Comparison of ENCODE assay signal across 8 cellular contexts in genomic region chr5:43602456-43602817, GRCh38. TPM values are rescaled to one million over a fixed set of nuclear protein-coding genes. Genes with fewer than 3 reads are reported as not detected.
DNase-seq lines count a peak whose midpoint lies in the region; ATAC-seq and TF ChIP-seq lines count a peak whose summit lies in the region.

No MANE protein-coding gene starts in this region.

- TF ChIP-seq CTCF in CD14-positive monocyte (IDR thresholded peaks at IDR 0.05) (no peak), Peyer's patch (IDR thresholded peaks at IDR 0.05) (no peak)

- peak overlapping the region; percentile 89 to 95 (median 94) for H3K27ac Mint-ChIP-seq in CD14-positive monocyte
- peak overlapping the region; percentile 80 to 91 (median 91) for H3K27ac Mint-ChIP-seq in IgD-negative memory B cell

- H3K4me1 ChIP-seq in Peyer's patch (peaks cover 0 to 15% (median 6%) of the 10 kb centered on the region in 4 donors), right cardiac atrium (ENCODE audit: control insufficient read depth, insufficient read depth, low read length) (no peaks in the 10 kb centered on the region)

- H3K27ac ChIP-seq in Peyer's patch = peak overlapping the region; percentile 65 to 85 (median 79)
- H3K27ac ChIP-seq in right cardiac atrium (ENCODE audit: low read length) = peak overlapping the region; percentile 90

- no peak for TF ChIP-seq POLR2A in Peyer's patch (IDR thresholded peaks at IDR 0.05)

- under 1% methylated on average over 9 of the region's 9 CpGs for WGBS in right cardiac atrium

- peaks cover 0 to 2% (median 2%) of the 10 kb centered on the region in 7 donors for H3K9me3 Mint-ChIP-seq in CD14-positive monocyte
- no peaks in the 10 kb centered on the region for H3K9me3 Mint-ChIP-seq in IgD-negative memory B cell

- no peaks in the 10 kb centered on the region for H3K27me3 ChIP-seq in Peyer's patch
- no peaks in the 10 kb centered on the region for H3K27me3 ChIP-seq in right cardiac atrium (ENCODE audit: control insufficient read depth, insufficient read depth)

- H3K36me3 ChIP-seq in Peyer's patch = no peaks in the 10 kb centered on the region

- peak overlapping the region; percentile 61 to 86 (median 79) for H3K4me3 ChIP-seq in Peyer's patch
- peak overlapping the region; percentile 68 for H3K4me3 ChIP-seq in right cardiac atrium (ENCODE audit: low read length)

- H3K4me1 Mint-ChIP-seq in CD14-positive monocyte (peaks cover 29% of the 10 kb centered on the region), IgD-negative memory B cell (peaks cover 22 to 34% (median 30%) of the 10 kb centered on the region in 3 donors)

- no peak for DNase-seq in CD14-positive monocyte (ENCODE audit: low spot score)
- DNase-seq in Peyer's patch = peak in 2 of 3 donors; percentile 37 to 50
- DNase-seq in astrocyte of the hippocampus (ENCODE audit: low read depth, low spot score) = peak; percentile 67
- DNase-seq in right cardiac atrium = peak; percentile 28 to 68 (median 47)
- DNase-seq in renal cortical epithelial cell (ENCODE audit: low read depth) = peak; percentile 35

- ATAC-seq in GM19324 (IDR thresholded peaks at IDR 0.05; ENCODE audit: low FRiP score, unreplicated experiment) (peak; percentile 8), right cardiac atrium (peak; percentile 51 to 53), GM21825 (IDR thresholded peaks at IDR 0.05; ENCODE audit: unreplicated experiment) (no peak)

- H3K27me3 Mint-ChIP-seq in CD14-positive monocyte (ENCODE audit: low read depth in 3 of 3) (peaks cover 0 to 3% (median 1%) of the 10 kb centered on the region in 3 donors), IgD-negative memory B cell (no peaks in the 10 kb centered on the region)

- H3K9me3 ChIP-seq in Peyer's patch = no peaks in the 10 kb centered on the region
- H3K9me3 ChIP-seq in right cardiac atrium (ENCODE audit: control insufficient read depth, low read length) = no peaks in the 10 kb centered on the region

- H3K4me3 Mint-ChIP-seq in CD14-positive monocyte (peak overlapping the region; percentile 99), IgD-negative memory B cell (peak overlapping the region; percentile 86 to 95 (median 92))

- intact Hi-C loops in CD14-positive monocyte (cut with micrococcal nuclease) (loop anchor here in 1 of 2 donors (5.0 kb wide), 1 partner anchor 45 kb away; the partner anchor contains the start of gene PAIP1), right cardiac atrium (cut with DNase I) (loop anchor here in 3 of 4 donors (5.0 to 10.0 kb wide), 3 partner anchors 45 to 50 kb away; partner anchors contain the start of gene PAIP1 (in 2 of the 3))

- H3K36me3 Mint-ChIP-seq in CD14-positive monocyte (peaks cover 10 to 16% of the 10 kb centered on the region in 2 donors), IgD-negative memory B cell (peaks cover 6% of the 10 kb centered on the region)

RNA-seq across cellular contexts. Expression of gene NNT, which starts 0.5 kb away (rescaled TPM):
- polyA plus RNA-seq in CD14-positive monocyte = 10 to 100 TPM; 41.2 to 47.2 TPM
- polyA plus RNA-seq in IgD-negative memory B cell = 37.3 TPM
- total RNA-seq in Peyer's patch = 10 to 100 TPM; 30.5 to 59.7 (median 44.5) TPM
- total RNA-seq in right cardiac atrium = 100 to 1,000 TPM; 371 to 421 (median 408) TPM
- 174 TPM for polyA plus RNA-seq in right cardiac atrium
- 66.7 and 147 TPM in 2 replicates for total RNA-seq in renal cortical epithelial cell

RNA-seq across cellular contexts. Expression of gene PAIP1, which starts 45.6 kb away (rescaled TPM):
- polyA plus RNA-seq in CD14-positive monocyte (10 to 100 TPM; 41.0 to 49.2 TPM), IgD-negative memory B cell (35.8 TPM), right cardiac atrium (68.4 TPM)
- total RNA-seq in Peyer's patch (10 to 100 TPM; 45.9 to 61.1 (median 48.9) TPM), right cardiac atrium (100 to 1,000 TPM in 2 of 4 donors, 10 to 100 TPM in 2; 84.2 to 108 (median 101) TPM), renal cortical epithelial cell (199 and 205 TPM in 2 replicates)
